1 cellular context compared by ENCODE assay signal in genomic region chr2:215461836-215462532, GRCh38.
TF ChIP-seq lines count a peak whose summit lies in the region.

No MANE protein-coding gene starts in this region.

TF ChIP-seq in K562, 482 proteins besides CTCF, POLR2A, EP300 and RAD21:
- TF ChIP-seq POLR3G (IDR thresholded peaks at IDR 0.05; ENCODE audit: extremely low read depth, insufficient read length, insufficient replicate concordance) (no peak), MAFG (tag; conservative IDR thresholded peaks at IDR 0.05) (no peak), HDAC1 (IDR thresholded peaks at IDR 0.05) (no peak), ZNF696 (CRISPR knock-in tag; conservative IDR thresholded peaks at IDR 0.05) (no peak)
